ENCODE assay signal across 8 cellular contexts in the genomic region with DNA sequence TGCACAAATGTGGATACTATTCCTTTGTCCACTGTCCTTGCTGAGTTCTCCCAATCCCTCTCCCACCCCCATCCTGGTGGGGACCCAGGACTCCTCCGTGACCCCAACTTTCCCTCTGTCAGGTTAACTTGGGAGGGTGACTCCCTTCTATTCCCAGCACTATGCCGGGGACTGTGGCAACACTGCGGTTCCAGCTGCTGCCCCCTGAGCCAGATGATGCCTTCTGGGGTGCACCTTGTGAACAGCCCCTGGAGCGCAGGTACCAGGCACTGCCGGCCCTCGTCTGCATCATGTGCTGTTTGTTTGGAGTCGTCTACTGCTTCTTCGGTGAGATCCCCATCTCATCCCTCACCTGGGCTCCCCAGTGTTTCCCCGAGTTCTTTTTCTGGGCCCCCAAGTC. TPM values are rescaled to one million over a fixed set of nuclear protein-coding genes. Genes with fewer than 3 reads are reported as not detected.
DNase-seq lines count a peak whose midpoint lies in the region; ATAC-seq and TF ChIP-seq lines count a peak whose summit lies in the region.

No MANE protein-coding gene starts in this region.

- CTCF ChIA-PET in WTC11 (lab: Charles Lee), result interaction anchor here (1.1 to 41.3 kb wide), 10 partner anchors 8 to 128 kb away, joined by 3 to 2316 read pairs (median 5); a partner anchor contains a TSS

- H3K36me3 Mint-ChIP-seq in T-helper 2 cell treated with Interferon-gamma antibody and Interleukin-4, amounts not matched to agents 5 μg/mL and 100 μg/mL, for 36 hours (ENCODE audit: low read depth), result peaks cover 5% of the 10 kb centered on the region
- H3K36me3 Mint-ChIP-seq in WTC11, result peaks cover 24% of the 10 kb centered on the region
- H3K36me3 Mint-ChIP-seq in stimulated activated naive B cell treated with anti-CD40 and anti-IgM and Interleukin-4, amounts not matched to agents 10 μg/mL and 1 μg/mL and 100 μg/mL, for 72 hours, result peaks cover 9 to 21% of the 10 kb centered on the region in 2 donors

- peak overlapping the region; percentile 53 for H3K4me3 ChIP-seq in iPS-11a (ENCODE audit: low read depth, low read length)

- ATAC-seq in WTC11, result no peak
- no peak for ATAC-seq in stimulated activated naive B cell treated with anti-CD40 and anti-IgM and Interleukin-4, amounts not matched to agents 10 μg/mL and 1 μg/mL and 100 μg/mL, for 72 hours (replicated peaks)

- no peak for TF ChIP-seq CTCF in WTC11 (IDR thresholded peaks at IDR 0.05)

- H3K27ac Mint-ChIP-seq in T-helper 2 cell treated with Interferon-gamma antibody and Interleukin-4, amounts not matched to agents 5 μg/mL and 100 μg/mL, for 36 hours, result peak overlapping the region; percentile 61
- no peak overlapping the region for H3K27ac Mint-ChIP-seq in WTC11
- peak overlapping the region; percentile 90 for H3K27ac Mint-ChIP-seq in stimulated activated naive B cell treated with anti-CD40 and anti-IgM and Interleukin-4, amounts not matched to agents 10 μg/mL and 1 μg/mL and 100 μg/mL, for 72 hours

- H3K9me3 Mint-ChIP-seq in T-helper 2 cell treated with Interferon-gamma antibody and Interleukin-4, amounts not matched to agents 5 μg/mL and 100 μg/mL, for 36 hours, result no peaks in the 10 kb centered on the region
- no peaks in the 10 kb centered on the region for H3K9me3 Mint-ChIP-seq in WTC11
- no peaks in the 10 kb centered on the region for H3K9me3 Mint-ChIP-seq in stimulated activated naive B cell treated with anti-CD40 and anti-IgM and Interleukin-4, amounts not matched to agents 10 μg/mL and 1 μg/mL and 100 μg/mL, for 72 hours

- H3K4me3 Mint-ChIP-seq in T-helper 2 cell treated with Interferon-gamma antibody and Interleukin-4, amounts not matched to agents 5 μg/mL and 100 μg/mL, for 36 hours, result peak overlapping the region; percentile 81
- H3K4me3 Mint-ChIP-seq in WTC11, result peak overlapping the region; percentile 83
- peak overlapping the region; percentile 83 to 84 for H3K4me3 Mint-ChIP-seq in stimulated activated naive B cell treated with anti-CD40 and anti-IgM and Interleukin-4, amounts not matched to agents 10 μg/mL and 1 μg/mL and 100 μg/mL, for 72 hours

- peaks cover 15% of the 10 kb centered on the region for H3K4me1 Mint-ChIP-seq in T-helper 2 cell treated with Interferon-gamma antibody and Interleukin-4, amounts not matched to agents 5 μg/mL and 100 μg/mL, for 36 hours (ENCODE audit: low read depth)
- H3K4me1 Mint-ChIP-seq in WTC11, result peaks cover 17% of the 10 kb centered on the region
- peaks cover 14 to 29% of the 10 kb centered on the region in 2 donors for H3K4me1 Mint-ChIP-seq in stimulated activated naive B cell treated with anti-CD40 and anti-IgM and Interleukin-4, amounts not matched to agents 10 μg/mL and 1 μg/mL and 100 μg/mL, for 72 hours

- POLR2A ChIA-PET in WTC11 (lab: Charles Lee), result interaction anchor here (0.9 to 2.6 kb wide), 3 partner anchors 8 to 53 kb away, joined by 3 to 15 read pairs (median 15); a partner anchor contains a TSS

- peaks cover 22% of the 10 kb centered on the region for H3K27me3 Mint-ChIP-seq in T-helper 2 cell treated with Interferon-gamma antibody and Interleukin-4, amounts not matched to agents 5 μg/mL and 100 μg/mL, for 36 hours (ENCODE audit: low read depth)
- H3K27me3 Mint-ChIP-seq in WTC11 (ENCODE audit: low read depth), result peaks cover 35% of the 10 kb centered on the region
- peaks cover 58 to 87% of the 10 kb centered on the region in 2 donors for H3K27me3 Mint-ChIP-seq in stimulated activated naive B cell treated with anti-CD40 and anti-IgM and Interleukin-4, amounts not matched to agents 10 μg/mL and 1 μg/mL and 100 μg/mL, for 72 hours

- DNase-seq in T-helper 2 cell treated with Interferon-gamma antibody and Interleukin-4, amounts not matched to agents 5 μg/mL and 100 μg/mL, for 36 hours (ENCODE audit: low spot score), result no peak
- DNase-seq in T-helper 2 cell, result no peak
- DNase-seq in WTC11 (ENCODE audit: low spot score), result no peak
- DNase-seq in stimulated activated naive B cell treated with anti-CD40 and anti-IgM and Interleukin-4, amounts not matched to agents 10 μg/mL and 1 μg/mL and 100 μg/mL, for 72 hours, result no peak
- no peak for DNase-seq in T1000 (lab: John Stamatoyannopoulos, UW)
- DNase-seq in NCI-H82 (lab: John Stamatoyannopoulos, UW), result no peak
- DNase-seq in NAMALWA (ENCODE audit: low spot score), result no peak

TF ChIP-seq in WTC11, 78 proteins besides CTCF, POLR2A, EP300 and RAD21:
- TF ChIP-seq, protein P1, sequence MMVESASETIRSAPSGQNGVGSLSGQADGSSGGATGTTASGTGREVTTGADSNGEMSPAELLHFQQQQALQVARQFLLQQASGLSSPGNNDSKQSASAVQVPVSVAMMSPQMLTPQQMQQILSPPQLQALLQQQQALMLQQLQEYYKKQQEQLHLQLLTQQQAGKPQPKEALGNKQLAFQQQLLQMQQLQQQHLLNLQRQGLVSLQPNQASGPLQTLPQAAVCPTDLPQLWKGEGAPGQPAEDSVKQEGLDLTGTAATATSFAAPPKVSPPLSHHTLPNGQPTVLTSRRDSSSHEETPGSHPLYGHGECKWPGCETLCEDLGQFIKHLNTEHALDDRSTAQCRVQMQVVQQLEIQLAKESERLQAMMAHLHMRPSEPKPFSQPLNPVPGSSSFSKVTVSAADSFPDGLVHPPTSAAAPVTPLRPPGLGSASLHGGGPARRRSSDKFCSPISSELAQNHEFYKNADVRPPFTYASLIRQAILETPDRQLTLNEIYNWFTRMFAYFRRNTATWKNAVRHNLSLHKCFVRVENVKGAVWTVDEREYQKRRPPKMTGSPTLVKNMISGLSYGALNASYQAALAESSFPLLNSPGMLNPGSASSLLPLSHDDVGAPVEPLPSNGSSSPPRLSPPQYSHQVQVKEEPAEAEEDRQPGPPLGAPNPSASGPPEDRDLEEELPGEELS (CRISPR knock-in tag; IDR thresholded peaks at IDR 0.05), result no peak
- TF ChIP-seq ETV6 (CRISPR knock-in tag; IDR thresholded peaks at IDR 0.05) (no peak), IRF2 (CRISPR knock-in tag; IDR thresholded peaks at IDR 0.05; ENCODE audit: borderline replicate concordance, low read depth) (no peak), ZNF671 (CRISPR knock-in tag; IDR thresholded peaks at IDR 0.05) (no peak), GABPB1 (CRISPR knock-in tag; IDR thresholded peaks at IDR 0.05) (peak; percentile 0; the same call in 1 of the 2 replicates), ELF4 (CRISPR knock-in tag; IDR thresholded peaks at IDR 0.05; ENCODE audit: low read depth) (no peak)

RNA-seq across cellular contexts. Expression of a gene that starts 0.7 kb away (rescaled TPM):
- 7.1 to 8.1 TPM (median 7.3 TPM) in 3 replicates for total RNA-seq in WTC11 (2021)

RNA-seq across cellular contexts. Expression of a gene that starts 1.0 kb away (rescaled TPM):
- total RNA-seq in WTC11 (2021), result 84.3 to 97.0 TPM (median 84.8 TPM) in 3 replicates

RNA-seq across cellular contexts. Expression of a gene that starts 26.8 kb away (rescaled TPM):
- 159 to 221 TPM (median 213 TPM) in 3 replicates for total RNA-seq in WTC11 (2021)

RNA-seq across cellular contexts. Expression of a gene that starts 27.5 kb away (rescaled TPM):
- 1.1 to 1.8 TPM (median 1.4 TPM) in 3 replicates for total RNA-seq in WTC11 (2021)

RNA-seq across cellular contexts. Expression of a gene that starts 30.3 kb away (rescaled TPM):
- total RNA-seq in WTC11 (2021), result 0.79 to 1.0 TPM (median 0.80 TPM) in 3 replicates
